ENCODE assay signal across 8 cellular contexts in the genomic region with DNA sequence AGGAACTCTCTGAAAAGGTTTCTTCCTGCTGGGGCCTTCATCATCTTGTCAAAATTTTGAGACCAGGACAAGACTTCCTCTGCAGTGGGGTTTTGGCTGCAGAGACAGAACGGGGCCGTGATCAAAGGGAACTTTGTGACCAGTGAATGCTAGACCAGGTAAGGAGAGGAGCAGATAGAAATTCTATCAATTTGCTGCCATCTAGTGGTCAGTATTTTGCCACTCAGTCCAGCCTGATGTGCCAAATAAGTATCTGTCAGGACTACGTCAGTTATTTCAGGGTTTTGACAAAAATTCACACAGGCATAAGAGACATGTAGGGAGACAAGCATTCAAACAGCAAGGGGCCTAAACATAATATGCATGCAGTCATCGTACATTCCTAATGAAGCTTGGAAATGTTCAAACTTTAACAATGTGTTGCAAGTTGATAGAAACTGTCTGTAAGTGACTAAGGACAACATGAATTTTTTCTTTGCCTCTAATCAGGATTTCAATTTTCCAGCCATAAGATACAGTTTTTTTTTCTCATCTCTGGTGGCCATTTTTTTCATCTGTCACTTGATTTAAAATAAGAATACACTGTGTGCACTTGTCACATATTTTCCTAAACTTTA. TPM values are rescaled to one million over a fixed set of nuclear protein-coding genes. Genes with fewer than 3 reads are reported as not detected.
DNase-seq lines count a peak whose midpoint lies in the region; ATAC-seq and TF ChIP-seq lines count a peak whose summit lies in the region.

No MANE protein-coding gene starts in this region.

- no peaks in the 10 kb centered on the region for H3K36me3 Mint-ChIP-seq in Calu3 (ENCODE audit: insufficient read depth, unreplicated experiment)
- no peaks in the 10 kb centered on the region for H3K36me3 Mint-ChIP-seq in effector memory CD8-positive, alpha-beta T cell (ENCODE audit: insufficient read depth)
- H3K36me3 Mint-ChIP-seq in memory B cell: no peaks in the 10 kb centered on the region

- ATAC-seq in GM19328 (IDR thresholded peaks at IDR 0.05; ENCODE audit: unreplicated experiment): peak; percentile 100
- ATAC-seq in HG03139 (IDR thresholded peaks at IDR 0.05; ENCODE audit: unreplicated experiment): peak; percentile 99
- peak; percentile 95 for ATAC-seq in effector memory CD8-positive, alpha-beta T cell (replicated peaks)
- peak; percentile 92 for ATAC-seq in memory B cell (ENCODE audit: low read depth)

- H3K27me3 Mint-ChIP-seq in Calu3 (ENCODE audit: unreplicated experiment): no peaks in the 10 kb centered on the region
- H3K27me3 Mint-ChIP-seq in effector memory CD8-positive, alpha-beta T cell: peaks cover 24 to 44% of the 10 kb centered on the region in 2 donors
- H3K27me3 Mint-ChIP-seq in memory B cell: peaks cover 19% of the 10 kb centered on the region

- BruUV-seq in Calu3 (replicated peaks; lab: Mats Ljungman, UMichigan): no TSS peak

- no peaks in the 10 kb centered on the region for H3K27me3 ChIP-seq in tibial artery

- no peaks in the 10 kb centered on the region for H3K36me3 ChIP-seq in tibial artery

- intact Hi-C loops in Calu3 (cut with micrococcal nuclease; ENCODE audit: unreplicated experiment): loop anchor here (2.0 to 5.0 kb wide), 3 partner anchors 70 to 277 kb away; no protein-coding TSS in a partner anchor
- intact Hi-C loops in tibial artery (cut with DNase I; ENCODE audit: low total_unique reads): loop anchor here (5.0 to 10.0 kb wide), 2 partner anchors 70 to 157 kb away; no protein-coding TSS in a partner anchor

- no peaks in the 10 kb centered on the region for H3K9me3 ChIP-seq in tibial artery

- TF ChIP-seq CTCF in Calu3 (IDR thresholded peaks at IDR 0.05; ENCODE audit: unreplicated experiment) (peak; percentile 37), tibial artery (IDR thresholded peaks at IDR 0.05) (peak; percentile 63 to 72)

- CTCF ChIA-PET in Calu3 (lab: Charles Lee): interaction anchor here (0.6 kb wide), 1 partner anchor 413 kb away, joined by 5 read pairs; no protein-coding TSS in a partner anchor

- H3K4me1 Mint-ChIP-seq in Calu3 (ENCODE audit: low read depth, unreplicated experiment) (no peaks in the 10 kb centered on the region), memory B cell (peaks cover 4% of the 10 kb centered on the region)
- H3K4me1 Mint-ChIP-seq in effector memory CD8-positive, alpha-beta T cell (ENCODE audit: low read depth in 2 of 2): peaks cover 0 to 1% of the 10 kb centered on the region in 2 donors

- H3K27ac ChIP-seq in tibial artery: no peak overlapping the region

- no peak overlapping the region for H3K4me3 ChIP-seq in tibial artery

- H3K9me3 Mint-ChIP-seq in Calu3 (ENCODE audit: low read depth, unreplicated experiment): no peaks in the 10 kb centered on the region
- no peaks in the 10 kb centered on the region for H3K9me3 Mint-ChIP-seq in effector memory CD8-positive, alpha-beta T cell
- no peaks in the 10 kb centered on the region for H3K9me3 Mint-ChIP-seq in memory B cell

- DNase-seq in Calu3: peak; percentile 36
- DNase-seq in NCI-H226: peak; percentile 31
- peak; percentile 11 to 46 for DNase-seq in activated CD4-positive, alpha-beta T cell treated with anti-CD3 and anti-CD28 coated beads for 4 hours
- DNase-seq in effector memory CD8-positive, alpha-beta T cell: peak; percentile 43 to 51 (median 46)
- DNase-seq in memory B cell (ENCODE audit: low spot score in 2 of 2): peak; percentile 38 to 59
- no peak for DNase-seq in tibial artery

- H3K4me1 ChIP-seq in tibial artery: peaks cover 0 to 3% (median 0%) of the 10 kb centered on the region in 4 donors

- H3K4me3 Mint-ChIP-seq in Calu3 (ENCODE audit: low read depth, unreplicated experiment) (no peak overlapping the region), memory B cell (no peak overlapping the region)
- H3K4me3 Mint-ChIP-seq in effector memory CD8-positive, alpha-beta T cell: no peak overlapping the region

- H3K27ac Mint-ChIP-seq in Calu3 (ENCODE audit: unreplicated experiment): no peak overlapping the region
- no peak overlapping the region for H3K27ac Mint-ChIP-seq in effector memory CD8-positive, alpha-beta T cell
- no peak overlapping the region for H3K27ac Mint-ChIP-seq in memory B cell

RNA-seq across cellular contexts. Expression of gene MTRF1L, which starts 22.0 kb away (rescaled TPM):
- total RNA-seq in Calu3 (2022): 15.9 and 16.2 TPM in 2 replicates

RNA-seq across cellular contexts. Expression of gene FBXO5, which starts 41.7 kb away (rescaled TPM):
- 17.6 and 21.1 TPM in 2 replicates for total RNA-seq in Calu3 (2022)

Comparison
In these comparisons a context has a peak if more than half of its experiments do, and no peak if none do; other contexts are left out.
1. DNase-seq: peak in Calu3 (single experiment), NCI-H226 (single experiment), activated CD4-positive, alpha-beta T cell treated with anti-CD3 and anti-CD28 coated beads for 4 hours (2 of 2), effector memory CD8-positive, alpha-beta T cell (3 of 3) and memory B cell (2 of 2); none in tibial artery (0 of 2).
2. Peak in every context shown above with its lines, with median percentiles within 50 percentile points of each other: ATAC-seq.